Comparison of ENCODE assay signal across 12 cellular contexts in the genomic region with DNA sequence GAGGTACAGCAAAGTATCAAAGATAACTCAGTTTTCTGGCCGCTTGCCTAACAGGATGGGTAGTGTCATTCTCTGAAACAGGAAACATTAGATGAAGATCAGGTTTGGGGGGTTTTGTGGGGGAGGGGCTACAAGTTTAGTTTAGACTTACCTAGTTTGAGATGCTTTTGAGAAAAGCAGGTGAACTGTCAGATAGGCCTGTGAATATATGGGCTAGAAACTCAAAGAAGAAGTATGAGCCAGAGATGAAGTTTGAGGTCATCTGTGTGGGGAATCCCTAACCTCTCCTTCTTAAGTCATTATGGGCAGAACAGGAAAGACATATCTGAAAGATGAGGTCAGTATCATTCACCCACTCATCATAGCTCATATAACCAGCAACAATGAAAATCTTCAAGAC. TPM values are rescaled to one million over a fixed set of nuclear protein-coding genes. Genes with fewer than 3 reads are reported as not detected.
A peak's percentile ranks its signal among the peaks of the same experiment; 100 is the strongest.
DNase-seq lines count a peak whose midpoint lies in the region; ATAC-seq, FAIRE-seq and TF ChIP-seq lines count a peak whose summit lies in the region.
"Had no signal": no experiment of that assay in that cellular context is flagged by ENCODE, and none has a peak within 500 bp of the region (broad histone marks: within the 10 kb centered on the region; RNA-seq: fewer than 3 reads in every experiment).

No MANE protein-coding gene starts in this region.

- H3K4me3 ChIP-seq in A673 (ENCODE audit: low read depth, low read length, poor library complexity, severe bottlenecking) (no peak overlapping the region), small intestine (ENCODE audit: low read depth in 1 of 2, low read length in 2 of 2) (no peak overlapping the region), heart left ventricle (no peak overlapping the region)

- H3K27ac ChIP-seq in A673 (ENCODE audit: low read depth, low read length, poor library complexity, severe bottlenecking) = no peak overlapping the region
- H3K27ac ChIP-seq in RWPE1 = no peak overlapping the region
- H3K27ac ChIP-seq in small intestine (ENCODE audit: low read depth in 1 of 2, low read length in 1 of 2) = no peak overlapping the region
- H3K27ac ChIP-seq in heart left ventricle = no peak overlapping the region
- H3K27ac ChIP-seq: parathyroid adenoma had no signal

- no peaks in the 10 kb centered on the region for H3K4me1 ChIP-seq in A673 (ENCODE audit: insufficient read depth, low read length, poor library complexity, severe bottlenecking)
- no peaks in the 10 kb centered on the region for H3K4me1 ChIP-seq in small intestine (ENCODE audit: control insufficient read depth in 2 of 2, insufficient read depth in 1 of 2, low read depth in 1 of 2, low read length in 1 of 2)
- H3K4me1 ChIP-seq in heart left ventricle = no peaks in the 10 kb centered on the region
- H3K4me1 ChIP-seq: parathyroid adenoma had no signal

- TF ChIP-seq POLR2A in heart left ventricle (IDR thresholded peaks at IDR 0.05) = no peak

- BruUV-seq in A673 (replicated peaks; lab: Mats Ljungman, UMichigan) = no TSS peak

- 82 to 85% (median 83%) methylated on average over 1 of the region's 1 CpG for WGBS in small intestine, 3 donors
- WGBS in heart left ventricle, 4 donors = 67 to 74% (median 70%) methylated on average over 1 of the region's 1 CpG

- no peaks in the 10 kb centered on the region for H3K27me3 ChIP-seq in A673 (replicated peaks; ENCODE audit: insufficient read depth, low read depth, low read length, poor library complexity)
- H3K27me3 ChIP-seq in small intestine (ENCODE audit: control insufficient read depth in 2 of 2, insufficient read depth in 2 of 2, low read length in 2 of 2) = no peaks in the 10 kb centered on the region
- no peaks in the 10 kb centered on the region for H3K27me3 ChIP-seq in heart left ventricle

- H3K9me3 ChIP-seq in A673 (ENCODE audit: low read depth, low read length, poor library complexity, severe bottlenecking) (no peaks in the 10 kb centered on the region), small intestine (ENCODE audit: control insufficient read depth, low read depth) (no peaks in the 10 kb centered on the region), heart left ventricle (no peaks in the 10 kb centered on the region)

- ATAC-seq in GM18867 (IDR thresholded peaks at IDR 0.05; ENCODE audit: unreplicated experiment) (peak; percentile 80), heart left ventricle (no peak)

- FAIRE-seq in small intestine (lab: Jason Lieb, UNC) = no peak

- no peak for TF ChIP-seq CTCF in A673 (conservative IDR thresholded peaks at IDR 0.05; ENCODE audit: low read depth, low read length)
- no peak for TF ChIP-seq CTCF in RWPE1 (conservative IDR thresholded peaks at IDR 0.05; ENCODE audit: low read depth)
- no peak for TF ChIP-seq CTCF in heart left ventricle (IDR thresholded peaks at IDR 0.05)

- CTCF ChIA-PET in A673 (lab: Charles Lee) = no interaction called here
- CTCF ChIA-PET in RWPE1 (lab: Yijun Ruan, JAX) = no interaction called here

- H3K36me3 ChIP-seq in A673 (ENCODE audit: insufficient read depth, low read length, poor library complexity, severe bottlenecking) (no peaks in the 10 kb centered on the region), small intestine (ENCODE audit: control insufficient read depth in 2 of 2, insufficient read depth in 2 of 2, low read length in 2 of 2) (no peaks in the 10 kb centered on the region), heart left ventricle (no peaks in the 10 kb centered on the region)

- intact Hi-C loops in A673 (cut with micrococcal nuclease; ENCODE audit: unreplicated experiment) (no loop called here), heart left ventricle (cut with DNase I) (no loop called here)

- DNase-seq in A673 (ENCODE audit: low spot score) = peak; percentile 27
- DNase-seq in RWPE1 (ENCODE audit: low spot score) = peak; percentile 64
- peak; percentile 76 for DNase-seq in fibroblast of peridontal ligament (ENCODE audit: extremely low read depth)
- no peak for DNase-seq in HuH-7 (ENCODE audit: low spot score)
- DNase-seq in small intestine = no peak
- DNase-seq in heart left ventricle = no peak
- no peak for DNase-seq in NOMO-1 (lab: John Stamatoyannopoulos, UW; ENCODE audit: unreplicated experiment in 2 of 2)
- DNase-seq: NCI-H2029 had no signal

- POLR2A ChIA-PET in A673 (lab: Charles Lee; ENCODE audit: low non-redundant PET) = no interaction called here
- POLR2A ChIA-PET in RWPE1 (lab: Yijun Ruan, JAX; ENCODE audit: low non-redundant PET) = no interaction called here

RNA-seq across cellular contexts. Expression of gene HOATZ, which starts 11.9 kb away (rescaled TPM):
- total RNA-seq in A673 (2021) (0.58 TPM in 1 of 2 replicates, not detected in the other), heart left ventricle (not detected)
- polyA plus RNA-seq in small intestine (not detected), heart left ventricle (not detected)
- total RNA-seq: CD8-positive, alpha-beta memory T cell; SK-MEL-5 had no signal
- polyA plus RNA-seq: CD8-positive, alpha-beta memory T cell had no signal

RNA-seq across cellular contexts. Expression of gene LAYN, which starts 14.0 kb away (rescaled TPM):
- total RNA-seq in A673 (2021) (9.6 and 10.0 TPM in 2 replicates), heart left ventricle (1 to 10 TPM; 2.1 to 6.9 (median 2.8) TPM)
- polyA plus RNA-seq in small intestine (1 to 10 TPM in 2 of 3 donors, not detected in 1; 3.8 to 9.9 TPM), heart left ventricle (1 to 10 TPM; 1.2 to 4.4 TPM)
- total RNA-seq: SK-MEL-5 had no signal

RNA-seq across cellular contexts. Expression of gene BTG4, which starts 14.3 kb away (rescaled TPM):
- not detected in 2 replicates for total RNA-seq in A673 (2021)
- polyA plus RNA-seq in small intestine = not detected
- total RNA-seq in heart left ventricle = not detected
- polyA plus RNA-seq in heart left ventricle = not detected
- total RNA-seq: CD8-positive, alpha-beta memory T cell; SK-MEL-5 had no signal
- polyA plus RNA-seq: CD8-positive, alpha-beta memory T cell had no signal

Comparison
In these comparisons a context has a peak if more than half of its experiments do, and no peak if none do; other contexts are left out.
1. DNase-seq: peak in A673 (single experiment), RWPE1 (single experiment) and fibroblast of peridontal ligament (single experiment); none in HuH-7 (single experiment), small intestine (single experiment), heart left ventricle (0 of 5) and NOMO-1 (0 of 2).